Comparison of ENCODE assay signal across 7 cellular contexts in genomic region chr1:212027717-212028116, GRCh38. TPM values are rescaled to one million over a fixed set of nuclear protein-coding genes. Genes with fewer than 3 reads are reported as not detected.
A peak's percentile ranks its signal among the peaks of the same experiment; 100 is the strongest.
DNase-seq lines count a peak whose midpoint lies in the region; ATAC-seq, FAIRE-seq and TF ChIP-seq lines count a peak whose summit lies in the region.
"Not testable (repeated sequence)": the region's sequence is repeated elsewhere in the genome, so short reads cannot be mapped to it uniquely, and the experiment has no call there.

No MANE protein-coding gene starts in this region.

- not testable (repeated sequence) for TF ChIP-seq CTCF in HCT116 (IDR thresholded peaks at IDR 0.05 in 2 of 3, conservative IDR thresholded peaks at IDR 0.05 in 1 of 3; ENCODE audit: borderline replicate concordance in 1 of 3, insufficient read depth in 1 of 3, low read depth in 2 of 3, low read length in 2 of 3); RWPE1 (conservative IDR thresholded peaks at IDR 0.05; ENCODE audit: low read depth); MCF 10A (IDR thresholded peaks at IDR 0.05; ENCODE audit: unreplicated experiment); HepG2 (CRISPR knock-in tag; IDR thresholded peaks at IDR 0.05)

- RAD21 ChIA-PET in HCT116 (lab: Charles Lee; ENCODE audit: low non-redundant PET in 1 of 2, low total read pairs in 2 of 2, uncharacterized antibody in 2 of 2, unreplicated experiment in 2 of 2) = not testable (repeated sequence)

- H4K20me1 ChIP-seq in HCT116 (ENCODE audit: insufficient read depth) = peaks cover 15% of the 10 kb centered on the region; the same call in 1 of the 2 replicates
- not testable (repeated sequence) for H4K20me1 ChIP-seq in HepG2 (ENCODE audit: insufficient read depth, low read length)

- peaks cover 92% of the 10 kb centered on the region for H3K79me2 ChIP-seq in HCT116 (ENCODE audit: insufficient read depth, low read length)
- H3K79me2 ChIP-seq in HepG2 (ENCODE audit: insufficient read depth, low read length) = peaks cover 93% of the 10 kb centered on the region

- H3K36me3 Mint-ChIP-seq in MCF 10A (ENCODE audit: insufficient read depth, unreplicated experiment) = peaks cover 12% of the 10 kb centered on the region

- H3K9ac ChIP-seq in HCT116 (ENCODE audit: low read length); HepG2 (ENCODE audit: insufficient read depth, low read depth, low read length): not testable (repeated sequence)

- ATAC-seq in HCT116 = peak; percentile 52; the same call in 1 of the 2 replicates
- ATAC-seq in Right ventricle myocardium inferior, HepG2: not testable (repeated sequence)

- not testable (repeated sequence) for H3K27me3 Mint-ChIP-seq in MCF 10A (ENCODE audit: insufficient read depth, unreplicated experiment)

- H3K4me3 ChIP-seq in HCT116 (replicated peaks in 1 of 2; ENCODE audit: low read depth in 1 of 2, low read length in 2 of 2); MG63; HepG2 (replicated peaks in 1 of 3; ENCODE audit: insufficient read depth in 1 of 3, low read depth in 2 of 3, low read length in 3 of 3); small intestine (ENCODE audit: low read depth in 1 of 2, low read length in 2 of 2): not testable (repeated sequence)

- H3K27ac Mint-ChIP-seq in MCF 10A (ENCODE audit: low read depth, unreplicated experiment) = peak overlapping the region; percentile 77

- H3K36me3 ChIP-seq in HCT116 (ENCODE audit: control insufficient read depth in 1 of 2, insufficient read depth in 2 of 2, low read length in 2 of 2); HepG2 (replicated peaks in 1 of 2; ENCODE audit: control insufficient read depth in 1 of 2, insufficient read depth in 2 of 2, low read length in 2 of 2); small intestine (ENCODE audit: control insufficient read depth in 2 of 2, insufficient read depth in 2 of 2, low read length in 2 of 2): not testable (repeated sequence)
- H3K36me3 ChIP-seq in MG63 = peaks cover 29% of the 10 kb centered on the region

- POLR2A ChIA-PET in HCT116 (lab: Charles Lee); RWPE1 (lab: Yijun Ruan, JAX; ENCODE audit: low non-redundant PET); HepG2 (lab: Yijun Ruan, JAX): not testable (repeated sequence)
- POLR2A ChIA-PET in MCF 10A (lab: Yijun Ruan, JAX) = interaction anchor here (1.1 to 24.7 kb wide), 3 partner anchors 5 to 21 kb away, joined by 4 to 385 read pairs (median 385); partner anchors contain the start of genes DTL and INTS7

- CTCF ChIA-PET in HCT116 (lab: Charles Lee) (interaction anchor here (0.7 to 2.9 kb wide), 6 partner anchors 7 to 428 kb away, joined by 3 to 9 read pairs (median 4); partner anchors contain the start of genes DTL and INTS7), RWPE1 (lab: Yijun Ruan, JAX) (interaction anchor here (0.6 kb wide), 1 partner anchor 369 kb away, joined by 5 read pairs; no protein-coding TSS in a partner anchor), MCF 10A (lab: Yijun Ruan, JAX) (interaction anchor here (0.5 to 9.6 kb wide), 19 partner anchors 8 to 552 kb away, joined by 3 to 100 read pairs (median 4); partner anchors contain the start of genes DTL and INTS7)
- CTCF ChIA-PET in HepG2 (lab: Yijun Ruan, JAX; ENCODE audit: low intra/inter-chr PET ratio, low total read pairs) = not testable (repeated sequence)

- not testable (repeated sequence) for TF ChIP-seq POLR2A in HCT116 (IDR thresholded peaks at IDR 0.05; ENCODE audit: borderline replicate concordance, extremely low read depth, insufficient read depth, insufficient read length); HepG2 (IDR thresholded peaks at IDR 0.05; ENCODE audit: insufficient read depth in 1 of 2, low read depth in 2 of 2, low read length in 2 of 2)

- FAIRE-seq in HepG2 (lab: Jason Lieb, UNC); small intestine (lab: Jason Lieb, UNC): not testable (repeated sequence)

- BruUV-seq in HCT116 (replicated peaks; lab: Mats Ljungman, UMichigan); MCF 10A (replicated peaks; lab: Mats Ljungman, UMichigan); HepG2 (replicated peaks; lab: Mats Ljungman, UMichigan): not testable (repeated sequence)

- in situ Hi-C loops in HepG2 (cut with HindIII; ENCODE audit: extremely low pct_ligation_motif_present, low pct_unique_long_range_greater_than_20kb) = not testable (repeated sequence)

- not testable (repeated sequence) for H3K9me3 ChIP-seq in HCT116 (ENCODE audit: control insufficient read depth in 1 of 2, insufficient read depth in 1 of 2, low read depth in 1 of 2, low read length in 2 of 2); MG63; HepG2 (ENCODE audit: low read length); small intestine (ENCODE audit: control insufficient read depth, low read depth)

- H3K27ac ChIP-seq in HCT116 (ENCODE audit: low read depth, low read length); HepG2 (ENCODE audit: extremely low read length, insufficient read depth, low read length); small intestine (ENCODE audit: low read depth in 1 of 2, low read length in 1 of 2): not testable (repeated sequence)
- H3K27ac ChIP-seq in RWPE1 = peak overlapping the region; percentile 81

- TF ChIP-seq RAD21 in HCT116 (IDR thresholded peaks at IDR 0.05; ENCODE audit: low read depth); HepG2 (CRISPR knock-in tag; IDR thresholded peaks at IDR 0.05): not testable (repeated sequence)

- DNase-seq in HCT116 (ENCODE audit: low read depth, low spot score); RWPE1 (ENCODE audit: low spot score); HepG2 (ENCODE audit: low spot score): not testable (repeated sequence)
- peak; percentile 31 for DNase-seq in MG63
- DNase-seq in MCF 10A (ENCODE audit: unreplicated experiment) = peak; percentile 93
- DNase-seq in Right ventricle myocardium inferior (ENCODE audit: missing footprints) = peak; percentile 32
- peak; percentile 49 for DNase-seq in small intestine

- peak overlapping the region; percentile 40 for H3K4me3 Mint-ChIP-seq in MCF 10A (ENCODE audit: unreplicated experiment)

- intact Hi-C loops in HCT116 (cut with micrococcal nuclease); MCF 10A (cut with micrococcal nuclease); Right ventricle myocardium inferior (cut with DNase I); HepG2 (cut with micrococcal nuclease; ENCODE audit: unreplicated experiment): not testable (repeated sequence)

- not testable (repeated sequence) for H2AFZ ChIP-seq in HCT116 (ENCODE audit: low read depth, low read length, poor library complexity, severe bottlenecking); HepG2 (ENCODE audit: low read length)

- H3K4me2 ChIP-seq in HCT116 (ENCODE audit: low read length) = peak overlapping the region; percentile 58
- H3K4me2 ChIP-seq in HepG2 (ENCODE audit: low read depth, low read length) = not testable (repeated sequence)

- peaks cover 61% of the 10 kb centered on the region for H3K4me1 Mint-ChIP-seq in MCF 10A (ENCODE audit: insufficient read depth, unreplicated experiment)

- peaks cover 31 to 53% of the 10 kb centered on the region in 2 experiments for H3K4me1 ChIP-seq in HCT116 (ENCODE audit: control insufficient read depth in 1 of 2, insufficient read depth in 2 of 2, low read length in 2 of 2)
- H3K4me1 ChIP-seq in HepG2 (ENCODE audit: insufficient read depth, low read length) = peaks cover 67% of the 10 kb centered on the region
- H3K4me1 ChIP-seq in small intestine (ENCODE audit: control insufficient read depth in 2 of 2, insufficient read depth in 1 of 2, low read depth in 1 of 2, low read length in 1 of 2) = not testable (repeated sequence)

- 84% methylated on average over 9 of the region's 9 CpGs for WGBS in HepG2 (ENCODE audit: low lambda C conversion rate)
- 46 to 83% (median 56%) methylated on average over 9 of the region's 9 CpGs for WGBS in small intestine, 3 donors

- not testable (repeated sequence) for H3K9me2 ChIP-seq in HCT116 (ENCODE audit: insufficient read depth)

- TF ChIP-seq EP300 in HepG2 (IDR thresholded peaks at IDR 0.05; ENCODE audit: low read depth in 2 of 2, low read length in 2 of 2); HepG2 (CRISPR knock-in tag; IDR thresholded peaks at IDR 0.05; ENCODE audit: borderline replicate concordance): not testable (repeated sequence)

- not testable (repeated sequence) for H3K27me3 ChIP-seq in HCT116 (ENCODE audit: insufficient read depth, low read length); MG63; HepG2 (ENCODE audit: control insufficient read depth in 1 of 2, insufficient read depth in 2 of 2, low read length in 2 of 2); small intestine (ENCODE audit: control insufficient read depth in 2 of 2, insufficient read depth in 2 of 2, low read length in 2 of 2)

- peaks cover 12% of the 10 kb centered on the region for H3K9me3 Mint-ChIP-seq in MCF 10A (ENCODE audit: unreplicated experiment)

RNA-seq across cellular contexts. Expression of gene INTS7, which starts 7.6 kb away (rescaled TPM):
- total RNA-seq in HCT116 (2021; ENCODE audit: unreplicated experiment) = 21.7 TPM
- polyA plus RNA-seq in HCT116 (2012) = 13.1 and 15.9 TPM in 2 replicates
- 25.0 and 44.7 TPM in 2 replicates for total RNA-seq in MG63 (2014; rRNA removed; shearing (Covaris generic); ENCODE audit: low replicate concordance)
- total RNA-seq in MCF 10A (2022) = 50.0 and 62.3 TPM in 2 replicates
- 9.6 TPM for total RNA-seq in Right ventricle myocardium inferior
- total RNA-seq in HepG2 (2016; rRNA removed; fragmentation: Illumina TruSeq; extraction: Trizol) = 22.4 and 32.7 TPM in 2 replicates
- total RNA-seq in HepG2 (2016; cell fraction: cytosol; rRNA removed; fragmentation: Illumina TruSeq; extraction: Trizol; ENCODE audit: low read depth) = 4.2 and 4.8 TPM in 2 replicates
- 22.1 and 34.0 TPM in 2 replicates for total RNA-seq in HepG2 (2016; cell fraction: insoluble cytoplasmic fraction; rRNA removed; fragmentation: Illumina TruSeq; extraction: Trizol)
- 9.9 and 11.3 TPM in 2 replicates for total RNA-seq in HepG2 (2016; cell fraction: membrane; rRNA removed; fragmentation: Illumina TruSeq; extraction: Trizol)
- 27.1 and 30.4 TPM in 2 replicates for total RNA-seq in HepG2 (2016; cell fraction: nucleus; rRNA removed; fragmentation: Illumina TruSeq; extraction: Trizol)
- polyA plus RNA-seq in HepG2 (2011; rRNA removed) = 14.5 and 18.3 TPM in 2 replicates
- polyA plus RNA-seq in HepG2 (2011; cell fraction: cytosol; rRNA removed) = 6.5 and 9.6 TPM in 2 replicates
- 8.0 and 8.8 TPM in 2 replicates for polyA plus RNA-seq in HepG2 (2011; cell fraction: nucleus; rRNA removed)
- polyA plus RNA-seq in HepG2 (2012) = 7.8 and 9.4 TPM in 2 replicates
- polyA plus RNA-seq in HepG2 (2016; cell fraction: cytosol; fragmentation: Illumina TruSeq; extraction: Trizol; ENCODE audit: low read depth) = 1.9 and 2.2 TPM in 2 replicates
- polyA plus RNA-seq in HepG2 (2016; cell fraction: insoluble cytoplasmic fraction; fragmentation: Illumina TruSeq; extraction: Trizol; ENCODE audit: low read depth) = 22.8 and 24.8 TPM in 2 replicates
- 3.1 and 5.2 TPM in 2 replicates for polyA plus RNA-seq in HepG2 (2016; cell fraction: membrane; fragmentation: Illumina TruSeq; extraction: Trizol; ENCODE audit: low read depth)
- 19.1 and 23.2 TPM in 2 replicates for polyA plus RNA-seq in HepG2 (2016; cell fraction: nucleus; fragmentation: Illumina TruSeq; extraction: Trizol; ENCODE audit: insufficient read depth, low read depth)
- 67.0 and 299 TPM in 2 replicates for polyA minus RNA-seq in HepG2 (2011; rRNA and poly(A)+ RNA removed; ENCODE audit: low replicate concordance)
- polyA minus RNA-seq in HepG2 (2011; cell fraction: cytosol; rRNA and poly(A)+ RNA removed) = 12.7 and 18.3 TPM in 2 replicates
- polyA minus RNA-seq in HepG2 (2011; cell fraction: nucleus; rRNA and poly(A)+ RNA removed) = 64.6 and 68.3 TPM in 2 replicates
- polyA plus RNA-seq in small intestine = 1 to 10 TPM; 6.0 to 8.2 (median 6.5) TPM

RNA-seq across cellular contexts. Expression of gene DTL, which starts 7.8 kb away (rescaled TPM):
- total RNA-seq in HCT116 (2021; ENCODE audit: unreplicated experiment) = 41.0 TPM
- polyA plus RNA-seq in HCT116 (2012) = 11.1 and 20.1 TPM in 2 replicates
- 35.1 and 36.7 TPM in 2 replicates for total RNA-seq in MG63 (2014; rRNA removed; shearing (Covaris generic); ENCODE audit: low replicate concordance)
- 20.2 and 34.4 TPM in 2 replicates for total RNA-seq in MCF 10A (2022)
- 1.3 TPM for total RNA-seq in Right ventricle myocardium inferior
- total RNA-seq in HepG2 (2016; rRNA removed; fragmentation: Illumina TruSeq; extraction: Trizol) = 32.8 and 43.1 TPM in 2 replicates
- total RNA-seq in HepG2 (2016; cell fraction: cytosol; rRNA removed; fragmentation: Illumina TruSeq; extraction: Trizol; ENCODE audit: low read depth) = 9.8 and 9.9 TPM in 2 replicates
- total RNA-seq in HepG2 (2016; cell fraction: insoluble cytoplasmic fraction; rRNA removed; fragmentation: Illumina TruSeq; extraction: Trizol) = 31.2 and 42.3 TPM in 2 replicates
- total RNA-seq in HepG2 (2016; cell fraction: membrane; rRNA removed; fragmentation: Illumina TruSeq; extraction: Trizol) = 14.6 and 16.2 TPM in 2 replicates
- 25.2 and 27.3 TPM in 2 replicates for total RNA-seq in HepG2 (2016; cell fraction: nucleus; rRNA removed; fragmentation: Illumina TruSeq; extraction: Trizol)
- 7.1 and 10.4 TPM in 2 replicates for polyA plus RNA-seq in HepG2 (2011; rRNA removed)
- 5.6 and 6.1 TPM in 2 replicates for polyA plus RNA-seq in HepG2 (2011; cell fraction: cytosol; rRNA removed)
- 3.2 and 6.0 TPM in 2 replicates for polyA plus RNA-seq in HepG2 (2011; cell fraction: nucleus; rRNA removed)
- 5.1 and 6.2 TPM in 2 replicates for polyA plus RNA-seq in HepG2 (2012)
- polyA plus RNA-seq in HepG2 (2016; cell fraction: cytosol; fragmentation: Illumina TruSeq; extraction: Trizol; ENCODE audit: low read depth) = 1.0 and 1.2 TPM in 2 replicates
- 30.8 and 31.0 TPM in 2 replicates for polyA plus RNA-seq in HepG2 (2016; cell fraction: insoluble cytoplasmic fraction; fragmentation: Illumina TruSeq; extraction: Trizol; ENCODE audit: low read depth)
- 2.9 and 3.6 TPM in 2 replicates for polyA plus RNA-seq in HepG2 (2016; cell fraction: membrane; fragmentation: Illumina TruSeq; extraction: Trizol; ENCODE audit: low read depth)
- 15.1 and 18.2 TPM in 2 replicates for polyA plus RNA-seq in HepG2 (2016; cell fraction: nucleus; fragmentation: Illumina TruSeq; extraction: Trizol; ENCODE audit: insufficient read depth, low read depth)
- polyA minus RNA-seq in HepG2 (2011; rRNA and poly(A)+ RNA removed; ENCODE audit: low replicate concordance) = 17.8 and 144 TPM in 2 replicates
- 7.4 and 11.3 TPM in 2 replicates for polyA minus RNA-seq in HepG2 (2011; cell fraction: cytosol; rRNA and poly(A)+ RNA removed)
- 13.7 and 18.0 TPM in 2 replicates for polyA minus RNA-seq in HepG2 (2011; cell fraction: nucleus; rRNA and poly(A)+ RNA removed)
- polyA plus RNA-seq in small intestine = 1 to 10 TPM in 1 of 3 donors, under 1 TPM in 2; 0.67 to 4.3 (median 0.81) TPM
